24 cellular contexts compared by ENCODE assay signal in the genomic region with DNA sequence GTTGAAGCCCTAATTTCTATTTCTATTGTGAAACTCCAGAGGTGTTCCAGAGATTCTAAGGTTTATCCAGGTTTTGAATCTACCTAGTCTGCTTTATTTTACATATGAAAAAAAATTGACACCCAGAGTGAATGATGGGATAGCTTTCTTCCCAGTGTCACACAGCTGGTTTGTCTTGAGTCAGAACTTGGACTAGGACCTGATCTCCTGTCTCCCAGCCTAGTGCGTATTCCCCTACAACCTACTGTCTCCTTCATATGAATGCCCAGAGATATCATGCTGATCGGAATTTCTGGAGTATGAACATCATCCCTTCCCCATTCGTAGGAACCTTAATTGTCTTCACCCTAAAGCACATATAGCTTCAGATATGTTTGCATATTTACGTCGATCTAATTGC.
"Had no signal": no experiment of that assay in that cellular context is flagged by ENCODE, and none has a peak within 500 bp of the region (broad histone marks: within the 10 kb centered on the region; RNA-seq: fewer than 3 reads in every experiment).

No MANE protein-coding gene starts in this region.

- H3K27me3 Mint-ChIP-seq: activated CD4-positive, alpha-beta memory T cell treated with anti-CD3 and anti-CD28 coated beads, Interleukin-2, amount 10 ng/mL, durations not matched to agents 7 days and 5 days; activated CD4-positive, alpha-beta T cell treated with anti-CD3 and anti-CD28 coated beads, Interleukin-2, amount 10 ng/mL, durations not matched to agents 7 days and 5 days; activated T-cell treated with anti-CD3 and anti-CD28 coated beads, Interleukin-2, amount 50 U/mL, for 24 hours; T-helper 17 cell had no signal

- H3K4me1 Mint-ChIP-seq: activated CD4-positive, alpha-beta memory T cell treated with anti-CD3 and anti-CD28 coated beads, Interleukin-2, amount 10 ng/mL, durations not matched to agents 7 days and 5 days; activated CD4-positive, alpha-beta T cell treated with anti-CD3 and anti-CD28 coated beads, Interleukin-2, amount 10 ng/mL, durations not matched to agents 7 days and 5 days; immature natural killer cell; T-helper 17 cell had no signal

- H3K79me2 ChIP-seq: parathyroid adenoma had no signal

- H2AFZ ChIP-seq: parathyroid adenoma had no signal

- H3K4me3 Mint-ChIP-seq: activated CD4-positive, alpha-beta memory T cell treated with anti-CD3 and anti-CD28 coated beads, Interleukin-2, amount 10 ng/mL, durations not matched to agents 7 days and 5 days; activated CD4-positive, alpha-beta T cell treated with anti-CD3 and anti-CD28 coated beads, Interleukin-2, amount 10 ng/mL, durations not matched to agents 7 days and 5 days; activated T-cell treated with anti-CD3 and anti-CD28 coated beads, Interleukin-2, amount 50 U/mL, for 24 hours; immature natural killer cell; T-helper 17 cell had no signal

- H3K36me3 Mint-ChIP-seq: immature natural killer cell had no signal

- H3K27ac ChIP-seq: coronary artery, dorsolateral prefrontal cortex, lower lobe of right lung, parathyroid adenoma, testis had no signal

- ATAC-seq: T-helper 17 cell had no signal

- H3K9ac ChIP-seq: parathyroid adenoma had no signal

- H3K9me3 ChIP-seq: heart left ventricle, lower lobe of right lung, testis, transverse colon had no signal

- DNase-seq: activated CD4-positive, alpha-beta memory T cell treated with anti-CD3 and anti-CD28 coated beads, Interleukin-2, amount 10 ng/mL, durations not matched to agents 7 days and 5 days; activated CD4-positive, alpha-beta T cell treated with anti-CD3 and anti-CD28 coated beads, Interleukin-2, amount 10 ng/mL, durations not matched to agents 7 days and 5 days; activated CD4-positive, CD25-positive, alpha-beta regulatory T cell treated with anti-CD3 and anti-CD28 coated beads, Interleukin-2, amount 50 U/mL, for 72 hours; activated CD8-positive, alpha-beta memory T cell treated with anti-CD3 and anti-CD28 coated beads, Interleukin-2, amount 50 U/mL, for 48 hours; activated gamma-delta T cell treated with Interleukin-2 at 50 U/mL for 16 hours; activated naive CD4-positive, alpha-beta T cell treated with anti-CD3 and anti-CD28 coated beads, Interleukin-2, amount 50 U/mL, for 16 hours; activated T-cell treated with anti-CD3 and anti-CD28 coated beads, Interleukin-2, amount 50 U/mL, for 24 hours; cerebellar nuclear complex; dorsolateral prefrontal cortex; effector memory CD4-positive, alpha-beta T cell; hypothalamus; immature natural killer cell; lower lobe of right lung; mesenchymal stem cell; right cardiac atrium; spleen; stimulated activated naive CD4-positive, alpha-beta T cell treated with Interleukin-2 at 50 U/mL for 16 hours; T-helper 17 cell; T1000; testis; transverse colon had no signal

- H3K27me3 ChIP-seq: dorsolateral prefrontal cortex, heart left ventricle, spleen, testis, transverse colon had no signal

- H3K36me3 ChIP-seq: heart left ventricle, lower lobe of right lung, spleen, transverse colon had no signal

- H3K4me3 ChIP-seq: dorsolateral prefrontal cortex, heart left ventricle, lower lobe of right lung, spleen, testis, transverse colon had no signal

- H3K9me3 Mint-ChIP-seq: activated CD4-positive, alpha-beta T cell treated with anti-CD3 and anti-CD28 coated beads, Interleukin-2, amount 10 ng/mL, durations not matched to agents 7 days and 5 days had no signal

- H3K4me1 ChIP-seq: parathyroid adenoma, testis had no signal

- H3K27ac Mint-ChIP-seq: activated CD4-positive, alpha-beta memory T cell treated with anti-CD3 and anti-CD28 coated beads, Interleukin-2, amount 10 ng/mL, durations not matched to agents 7 days and 5 days; activated CD4-positive, alpha-beta T cell treated with anti-CD3 and anti-CD28 coated beads, Interleukin-2, amount 10 ng/mL, durations not matched to agents 7 days and 5 days; activated T-cell treated with anti-CD3 and anti-CD28 coated beads, Interleukin-2, amount 50 U/mL, for 24 hours; immature natural killer cell; T-helper 17 cell had no signal
